In genomic region chr12:116368196-116369194, GRCh38 we compare ENCODE assay signal across 19 cellular contexts.
DNase-seq lines count a peak whose midpoint lies in the region; ATAC-seq and TF ChIP-seq lines count a peak whose summit lies in the region.
"Had no signal": no experiment of that assay in that cellular context is flagged by ENCODE, and none has a peak within 500 bp of the region (broad histone marks: within the 10 kb centered on the region; RNA-seq: fewer than 3 reads in every experiment).

No MANE protein-coding gene starts in this region.

- intact Hi-C loops in Calu3 (cut with micrococcal nuclease; ENCODE audit: unreplicated experiment), result no loop called here
- intact Hi-C loops in left colon (cut with DNase I, micrococcal nuclease), result no loop called here
- intact Hi-C loops in activated CD8-positive, alpha-beta T cell treated with anti-CD3 and anti-CD28 coated beads for 36 hours (cut with micrococcal nuclease), result no loop called here
- intact Hi-C loops in esophagus squamous epithelium (cut with DNase I), result no loop called here

- H3K27me3 Mint-ChIP-seq in Calu3 (ENCODE audit: unreplicated experiment) (no peaks in the 10 kb centered on the region), WTC11 (ENCODE audit: low read depth) (no peaks in the 10 kb centered on the region), osteocyte (ENCODE audit: unreplicated experiment) (no peaks in the 10 kb centered on the region)
- H3K27me3 Mint-ChIP-seq in activated CD8-positive, alpha-beta T cell treated with anti-CD3 and anti-CD28 coated beads for 36 hours, result no peaks in the 10 kb centered on the region

- DNase-seq in Calu3, result peak; percentile 71
- no peak for DNase-seq in WTC11 (ENCODE audit: low spot score)
- DNase-seq in left colon, result peak; percentile 58 to 78
- no peak for DNase-seq in osteocyte (ENCODE audit: extremely low spot score, unreplicated experiment)
- no peak for DNase-seq in activated CD8-positive, alpha-beta T cell treated with anti-CD3 and anti-CD28 coated beads for 36 hours
- DNase-seq in RKO (ENCODE audit: low spot score), result no peak
- no peak for DNase-seq in activated CD4-positive, alpha-beta T cell treated with anti-CD3 and anti-CD28 coated beads, Interleukin-2, amount 50 U/mL, for 1 hour
- no peak for DNase-seq in esophagus squamous epithelium (lab: John Stamatoyannopoulos, UW)
- DNase-seq: activated CD4-positive, alpha-beta T cell treated with anti-CD3 and anti-CD28 coated beads for 48 hours; AML-193; DMS153; GOT3; natural killer cell; NCI-H2081; stimulated activated CD4-positive, alpha-beta T cell treated with anti-CD3 and anti-CD28 coated beads, Interleukin-2, amount 100 ng/mL, for 24 hours; T1000 had no signal

- WGBS in esophagus squamous epithelium, 2 donors, result 81 to 82% methylated on average over 14 to 16 of the region's 16 CpGs

- no peaks in the 10 kb centered on the region for H3K4me1 ChIP-seq in esophagus squamous epithelium
- H3K4me1 ChIP-seq: right atrium auricular region had no signal

- H3K27me3 ChIP-seq in esophagus squamous epithelium, result no peaks in the 10 kb centered on the region
- H3K27me3 ChIP-seq: cardiac muscle cell, right atrium auricular region had no signal

- H3K4me3 Mint-ChIP-seq in Calu3 (ENCODE audit: low read depth, unreplicated experiment) (peak overlapping the region; percentile 2), WTC11 (no peak overlapping the region), osteocyte (ENCODE audit: unreplicated experiment) (no peak overlapping the region)
- no peak overlapping the region for H3K4me3 Mint-ChIP-seq in activated CD8-positive, alpha-beta T cell treated with anti-CD3 and anti-CD28 coated beads for 36 hours
- H3K4me3 Mint-ChIP-seq: natural killer cell had no signal

- H3K36me3 ChIP-seq in esophagus squamous epithelium, result no peaks in the 10 kb centered on the region
- H3K36me3 ChIP-seq: cardiac muscle cell, right atrium auricular region had no signal

- H3K27ac Mint-ChIP-seq in Calu3 (ENCODE audit: unreplicated experiment), result peak overlapping the region; percentile 7
- peak overlapping the region; percentile 60 for H3K27ac Mint-ChIP-seq in WTC11
- peak overlapping the region; percentile 71 for H3K27ac Mint-ChIP-seq in osteocyte (ENCODE audit: unreplicated experiment)
- no peak overlapping the region for H3K27ac Mint-ChIP-seq in activated CD8-positive, alpha-beta T cell treated with anti-CD3 and anti-CD28 coated beads for 36 hours
- H3K27ac Mint-ChIP-seq: natural killer cell had no signal

- H3K9me3 Mint-ChIP-seq in Calu3 (ENCODE audit: low read depth, unreplicated experiment), result no peaks in the 10 kb centered on the region
- H3K9me3 Mint-ChIP-seq in WTC11, result no peaks in the 10 kb centered on the region
- no peaks in the 10 kb centered on the region for H3K9me3 Mint-ChIP-seq in osteocyte (ENCODE audit: unreplicated experiment)
- H3K9me3 Mint-ChIP-seq in activated CD8-positive, alpha-beta T cell treated with anti-CD3 and anti-CD28 coated beads for 36 hours, result no peaks in the 10 kb centered on the region
- H3K9me3 Mint-ChIP-seq: activated naive CD4-positive, alpha-beta T cell treated with anti-CD3 and anti-CD28 coated beads, Interleukin-2, amount 50 U/mL, for 72 hours; natural killer cell had no signal

- H3K36me3 Mint-ChIP-seq in Calu3 (ENCODE audit: insufficient read depth, unreplicated experiment) (no peaks in the 10 kb centered on the region), WTC11 (no peaks in the 10 kb centered on the region), osteocyte (ENCODE audit: unreplicated experiment) (no peaks in the 10 kb centered on the region)
- no peaks in the 10 kb centered on the region for H3K36me3 Mint-ChIP-seq in activated CD8-positive, alpha-beta T cell treated with anti-CD3 and anti-CD28 coated beads for 36 hours (ENCODE audit: low read depth)
- H3K36me3 Mint-ChIP-seq: activated naive CD4-positive, alpha-beta T cell treated with anti-CD3 and anti-CD28 coated beads, Interleukin-2, amount 50 U/mL, for 72 hours; natural killer cell had no signal

- H3K4me1 Mint-ChIP-seq in Calu3 (ENCODE audit: low read depth, unreplicated experiment) (peaks cover 10% of the 10 kb centered on the region), WTC11 (peaks cover 16% of the 10 kb centered on the region), osteocyte (ENCODE audit: unreplicated experiment) (peaks cover 43% of the 10 kb centered on the region)
- no peaks in the 10 kb centered on the region for H3K4me1 Mint-ChIP-seq in activated CD8-positive, alpha-beta T cell treated with anti-CD3 and anti-CD28 coated beads for 36 hours (ENCODE audit: low read depth)
- H3K4me1 Mint-ChIP-seq: natural killer cell had no signal

- POLR2A ChIA-PET in WTC11 (lab: Charles Lee), result no interaction called here
- POLR2A ChIA-PET in activated CD8-positive, alpha-beta T cell treated with anti-CD3 and anti-CD28 coated beads for 36 hours (lab: Charles Lee), result no interaction called here

- ATAC-seq in WTC11, result peak; percentile 55
- ATAC-seq in left colon, result peak; percentile 88
- ATAC-seq in activated CD8-positive, alpha-beta T cell treated with anti-CD3 and anti-CD28 coated beads for 36 hours, result no peak
- ATAC-seq: activated naive CD4-positive, alpha-beta T cell treated with anti-CD3 and anti-CD28 coated beads, Interleukin-2, amount 50 U/mL, for 72 hours; natural killer cell had no signal

- TF ChIP-seq CTCF in Calu3 (IDR thresholded peaks at IDR 0.05; ENCODE audit: unreplicated experiment) (no peak), WTC11 (IDR thresholded peaks at IDR 0.05) (no peak), osteocyte (IDR thresholded peaks at IDR 0.05) (no peak), esophagus squamous epithelium (IDR thresholded peaks at IDR 0.05) (no peak)
- no peak for TF ChIP-seq CTCF in activated CD8-positive, alpha-beta T cell treated with anti-CD3 and anti-CD28 coated beads for 36 hours (IDR thresholded peaks at IDR 0.05)

- no peak overlapping the region for H3K4me3 ChIP-seq in esophagus squamous epithelium
- H3K4me3 ChIP-seq: cardiac muscle cell, right atrium auricular region had no signal

- BruUV-seq in Calu3 (replicated peaks; lab: Mats Ljungman, UMichigan), result no TSS peak

- no peaks in the 10 kb centered on the region for H3K9me3 ChIP-seq in esophagus squamous epithelium
- H3K9me3 ChIP-seq: right atrium auricular region had no signal

- no peak overlapping the region for H3K27ac ChIP-seq in esophagus squamous epithelium
- H3K27ac ChIP-seq: cardiac muscle cell, right atrium auricular region had no signal

- CTCF ChIA-PET in Calu3 (lab: Charles Lee) (interaction anchor here (0.6 kb wide), 1 partner anchor 16 kb away, joined by 5 read pairs; no protein-coding TSS in a partner anchor), WTC11 (lab: Charles Lee) (interaction anchor here (0.7 kb wide), 1 partner anchor 52 kb away, joined by 5 read pairs; no protein-coding TSS in a partner anchor)
- CTCF ChIA-PET in activated CD8-positive, alpha-beta T cell treated with anti-CD3 and anti-CD28 coated beads for 36 hours (lab: Charles Lee), result no interaction called here

- TF ChIP-seq POLR2A in esophagus squamous epithelium (IDR thresholded peaks at IDR 0.05), result no peak

TF ChIP-seq in WTC11, 78 proteins besides CTCF, POLR2A, EP300 and RAD21 (continues in another document):
- TF ChIP-seq CREM (CRISPR knock-in tag; IDR thresholded peaks at IDR 0.05) (no peak), ZNF512 (CRISPR knock-in tag; IDR thresholded peaks at IDR 0.05; ENCODE audit: borderline replicate concordance) (no peak), ERG (CRISPR knock-in tag; IDR thresholded peaks at IDR 0.05) (no peak), STAT6 (CRISPR knock-in tag; conservative IDR thresholded peaks at IDR 0.05; ENCODE audit: low read depth) (no peak), ELF4 (CRISPR knock-in tag; IDR thresholded peaks at IDR 0.05; ENCODE audit: low read depth) (no peak), FOXP1 (CRISPR knock-in tag; IDR thresholded peaks at IDR 0.05; ENCODE audit: borderline replicate concordance) (no peak), ETV6 (CRISPR knock-in tag; IDR thresholded peaks at IDR 0.05) (no peak)

Comparison
In these comparisons a context has a peak if more than half of its experiments do, and no peak if none do; other contexts are left out.
1. DNase-seq: peak in Calu3 (single experiment) and left colon (2 of 2); none in WTC11 (single experiment), osteocyte (single experiment), activated CD8-positive, alpha-beta T cell treated with anti-CD3 and anti-CD28 coated beads for 36 hours (single experiment), RKO (single experiment), activated CD4-positive, alpha-beta T cell treated with anti-CD3 and anti-CD28 coated beads, Interleukin-2, amount 50 U/mL, for 1 hour (single experiment) and esophagus squamous epithelium (single experiment).